10 cellular contexts compared by ENCODE assay signal in the genomic region with DNA sequence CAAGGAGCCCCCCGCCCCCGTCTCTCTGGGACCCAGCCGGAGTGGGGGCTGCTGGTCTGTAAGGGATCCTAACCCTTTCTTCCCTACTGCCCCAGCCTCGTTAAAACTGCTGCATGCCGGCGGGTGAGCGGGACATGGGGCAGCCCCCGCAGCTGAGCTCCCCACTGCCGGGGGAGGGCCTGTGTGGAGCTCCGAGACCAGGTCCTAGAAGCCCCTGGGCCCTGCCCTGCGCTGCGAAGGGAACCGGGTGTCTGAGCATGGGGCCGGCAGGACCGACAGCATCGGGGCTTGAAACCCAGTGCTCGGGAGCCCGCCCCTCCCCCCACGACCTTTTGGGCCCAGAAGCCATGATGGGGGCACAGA. TPM values are rescaled to one million over a fixed set of nuclear protein-coding genes. Genes with fewer than 3 reads are reported as not detected.
DNase-seq lines count a peak whose midpoint lies in the region; ATAC-seq and TF ChIP-seq lines count a peak whose summit lies in the region.
"Had no signal": no experiment of that assay in that cellular context is flagged by ENCODE, and none has a peak within 500 bp of the region (broad histone marks: within the 10 kb centered on the region; RNA-seq: fewer than 3 reads in every experiment).

No MANE protein-coding gene starts in this region.

- peak overlapping the region in 1 of 2 donors; percentile 48 for H3K9ac ChIP-seq in colonic mucosa (ENCODE audit: low read depth in 2 of 2, low read length in 2 of 2)
- H3K9ac ChIP-seq in liver (ENCODE audit: low read depth in 1 of 2, low read length in 2 of 2) = no peak overlapping the region

- ATAC-seq in HG03442 (IDR thresholded peaks at IDR 0.05; ENCODE audit: unreplicated experiment) = no peak

- WGBS in liver = 60% methylated on average over 19 of the region's 19 CpGs
- WGBS in testis, 2 donors = 11 to 33% methylated on average over 3 to 19 of the region's 19 CpGs

- H3K27me3 ChIP-seq in colonic mucosa (peaks cover 32% of the 10 kb centered on the region), liver (ENCODE audit: control insufficient read depth in 4 of 4, insufficient read depth in 4 of 4, low read length in 3 of 4) (peaks cover 0 to 7% (median 2%) of the 10 kb centered on the region in 4 donors), testis (no peaks in the 10 kb centered on the region)

- DNase-seq in HFF-Myc (ENCODE audit: extremely low read depth, low read depth) (no peak), colonic mucosa (no peak), testis (no peak), RKO (ENCODE audit: low spot score) (no peak), NCI-H2196 (lab: John Stamatoyannopoulos, UW; ENCODE audit: unreplicated experiment) (no peak), Kasumi-1 (lab: John Stamatoyannopoulos, UW) (no peak)
- DNase-seq: activated CD4-positive, alpha-beta memory T cell treated with anti-CD3 and anti-CD28 coated beads for 36 hours; KBM-7 had no signal

- TF ChIP-seq CTCF in HFF-Myc (IDR thresholded peaks at IDR 0.05; ENCODE audit: low read depth, low read length, missing control alignments) (no peak), colonic mucosa (IDR thresholded peaks at IDR 0.05) (no peak), liver (IDR thresholded peaks at IDR 0.05; ENCODE audit: low read depth, low read length, missing input control) (no peak), testis (IDR thresholded peaks at IDR 0.05) (no peak)

- H3K27ac ChIP-seq in colonic mucosa = peak overlapping the region; percentile 89
- H3K27ac ChIP-seq in liver (ENCODE audit: low read depth in 1 of 2, low read length in 2 of 2) = peak overlapping the region; percentile 73 to 79
- peak overlapping the region; percentile 75 to 82 for H3K27ac ChIP-seq in testis

- peaks cover 21% of the 10 kb centered on the region for H3K4me1 ChIP-seq in colonic mucosa
- peaks cover 17 to 32% (median 23%) of the 10 kb centered on the region in 4 donors for H3K4me1 ChIP-seq in liver (ENCODE audit: control insufficient read depth in 4 of 4, insufficient read depth in 4 of 4, low read length in 3 of 4)
- H3K4me1 ChIP-seq in testis = peaks cover 46% of the 10 kb centered on the region

- H3K36me3 ChIP-seq in colonic mucosa (no peaks in the 10 kb centered on the region), liver (ENCODE audit: control insufficient read depth in 4 of 4, insufficient read depth in 3 of 4, low read depth in 1 of 4, low read length in 3 of 4) (no peaks in the 10 kb centered on the region), testis (ENCODE audit: low read depth, missing control alignments) (no peaks in the 10 kb centered on the region)

- TF ChIP-seq POLR2A in testis (IDR thresholded peaks at IDR 0.05) = no peak

- intact Hi-C loops in colonic mucosa (cut with DNase I) = no loop called here
- intact Hi-C loops in testis (cut with DNase I; ENCODE audit: low total_unique reads) = loop anchor here (5.0 kb wide), 1 partner anchor 125 kb away; a partner anchor contains a TSS

- peak overlapping the region; percentile 44 for H3K4me3 ChIP-seq in HFF-Myc (replicated peaks; ENCODE audit: low read depth, low read length)
- peak overlapping the region; percentile 17 for H3K4me3 ChIP-seq in colonic mucosa
- no peak overlapping the region for H3K4me3 ChIP-seq in liver (ENCODE audit: low read depth in 1 of 3, low read length in 3 of 3)
- H3K4me3 ChIP-seq in testis = peak overlapping the region; percentile 29 to 58

- H3K9me3 ChIP-seq in colonic mucosa (no peaks in the 10 kb centered on the region), liver (ENCODE audit: control insufficient read depth in 4 of 4, low read length in 3 of 4) (no peaks in the 10 kb centered on the region), testis (no peaks in the 10 kb centered on the region)

- TF ChIP-seq RAD21 in liver (IDR thresholded peaks at IDR 0.05) = no peak

TF ChIP-seq in liver, 16 proteins besides CTCF, POLR2A, EP300 and RAD21:
- TF ChIP-seq YY1 (IDR thresholded peaks at IDR 0.05) = no peak
- no peak for TF ChIP-seq FOXA1 (IDR thresholded peaks at IDR 0.05)
- TF ChIP-seq, protein P1, sequence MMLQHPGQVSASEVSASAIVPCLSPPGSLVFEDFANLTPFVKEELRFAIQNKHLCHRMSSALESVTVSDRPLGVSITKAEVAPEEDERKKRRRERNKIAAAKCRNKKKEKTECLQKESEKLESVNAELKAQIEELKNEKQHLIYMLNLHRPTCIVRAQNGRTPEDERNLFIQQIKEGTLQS (IDR thresholded peaks at IDR 0.05) = no peak
- TF ChIP-seq, protein P2, sequence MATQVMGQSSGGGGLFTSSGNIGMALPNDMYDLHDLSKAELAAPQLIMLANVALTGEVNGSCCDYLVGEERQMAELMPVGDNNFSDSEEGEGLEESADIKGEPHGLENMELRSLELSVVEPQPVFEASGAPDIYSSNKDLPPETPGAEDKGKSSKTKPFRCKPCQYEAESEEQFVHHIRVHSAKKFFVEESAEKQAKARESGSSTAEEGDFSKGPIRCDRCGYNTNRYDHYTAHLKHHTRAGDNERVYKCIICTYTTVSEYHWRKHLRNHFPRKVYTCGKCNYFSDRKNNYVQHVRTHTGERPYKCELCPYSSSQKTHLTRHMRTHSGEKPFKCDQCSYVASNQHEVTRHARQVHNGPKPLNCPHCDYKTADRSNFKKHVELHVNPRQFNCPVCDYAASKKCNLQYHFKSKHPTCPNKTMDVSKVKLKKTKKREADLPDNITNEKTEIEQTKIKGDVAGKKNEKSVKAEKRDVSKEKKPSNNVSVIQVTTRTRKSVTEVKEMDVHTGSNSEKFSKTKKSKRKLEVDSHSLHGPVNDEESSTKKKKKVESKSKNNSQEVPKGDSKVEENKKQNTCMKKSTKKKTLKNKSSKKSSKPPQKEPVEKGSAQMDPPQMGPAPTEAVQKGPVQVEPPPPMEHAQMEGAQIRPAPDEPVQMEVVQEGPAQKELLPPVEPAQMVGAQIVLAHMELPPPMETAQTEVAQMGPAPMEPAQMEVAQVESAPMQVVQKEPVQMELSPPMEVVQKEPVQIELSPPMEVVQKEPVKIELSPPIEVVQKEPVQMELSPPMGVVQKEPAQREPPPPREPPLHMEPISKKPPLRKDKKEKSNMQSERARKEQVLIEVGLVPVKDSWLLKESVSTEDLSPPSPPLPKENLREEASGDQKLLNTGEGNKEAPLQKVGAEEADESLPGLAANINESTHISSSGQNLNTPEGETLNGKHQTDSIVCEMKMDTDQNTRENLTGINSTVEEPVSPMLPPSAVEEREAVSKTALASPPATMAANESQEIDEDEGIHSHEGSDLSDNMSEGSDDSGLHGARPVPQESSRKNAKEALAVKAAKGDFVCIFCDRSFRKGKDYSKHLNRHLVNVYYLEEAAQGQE (IDR thresholded peaks at IDR 0.05) = no peak

RNA-seq across cellular contexts. Expression of a gene that starts 9.2 kb away (rescaled TPM):
- total RNA-seq in colonic mucosa (100 to 1,000 TPM in 1 of 2 donors, 10 to 100 TPM in 1; 39.8 to 131 TPM), liver (10 to 100 TPM; 34.9 to 36.5 TPM), testis (100 to 1,000 TPM; 166 to 178 TPM)
- polyA plus RNA-seq in liver (10 to 100 TPM; 16.9 to 82.0 TPM), testis (ENCODE audit: insufficient read depth, low read depth, low replicate concordance) (197 TPM)

Comparison
In these comparisons a context has a peak if more than half of its experiments do, and no peak if none do; other contexts are left out.
1. H3K4me3 ChIP-seq: peak in HFF-Myc (single experiment), colonic mucosa (single experiment) and testis (2 of 2); none in liver (0 of 3).
2. Peak in every context shown above with its lines, with median percentiles within 50 percentile points of each other: H3K27ac ChIP-seq.